1 cellular context compared by ENCODE assay signal in genomic region chr19:45681391-45682015, GRCh38.
TF ChIP-seq lines count a peak whose summit lies in the region.

No MANE protein-coding gene starts in this region.

TF ChIP-seq in K562, 482 proteins besides CTCF, POLR2A, EP300 and RAD21 (continued from another document and continues in another):
- TF ChIP-seq ZNF609 (CRISPR knock-in tag; IDR thresholded peaks at IDR 0.05; ENCODE audit: borderline replicate concordance) (no peak), MYNN (IDR thresholded peaks at IDR 0.05) (0 out of 2 replicates have a peak, but pooled peaks have one; percentile 37), MYNN (CRISPR knock-in tag; IDR thresholded peaks at IDR 0.05) (no peak), TCF7 (IDR thresholded peaks at IDR 0.05; ENCODE audit: borderline replicate concordance) (no peak), E2F3 (CRISPR knock-in tag; IDR thresholded peaks at IDR 0.05) (0 out of 2 replicates have a peak, but pooled peaks have one; percentile 21), RBM39 (optimal IDR thresholded peaks at IDR 0.05; ENCODE audit: low read depth, low read length) (no peak), CREB3 (tag; conservative IDR thresholded peaks at IDR 0.05; ENCODE audit: low read depth) (no peak), MBD1 (CRISPR knock-in tag; IDR thresholded peaks at IDR 0.05) (no peak), MLX (CRISPR knock-in tag; conservative IDR thresholded peaks at IDR 0.05) (no peak), ZNF586 (CRISPR knock-in tag; conservative IDR thresholded peaks at IDR 0.05) (no peak), NCOA6 (IDR thresholded peaks at IDR 0.05) (no peak), MITF (IDR thresholded peaks at IDR 0.05) (no peak), ZBTB34 (CRISPR knock-in tag; IDR thresholded peaks at IDR 0.05) (no peak), HES1 (IDR thresholded peaks at IDR 0.05; ENCODE audit: low read depth) (no peak), NUFIP1 (IDR thresholded peaks at IDR 0.05; ENCODE audit: partially characterized antibody) (no peak), NR2C1 (IDR thresholded peaks at IDR 0.05) (no peak), NR2C1 (tag; IDR thresholded peaks at IDR 0.05) (no peak), SNRNP70 (optimal IDR thresholded peaks at IDR 0.05; ENCODE audit: low read depth, low read length) (no peak), SFPQ (IDR thresholded peaks at IDR 0.05; ENCODE audit: low read depth, low read length) (no peak), ZBTB33 (CRISPR knock-in tag; IDR thresholded peaks at IDR 0.05) (no peak), HDAC1 (IDR thresholded peaks at IDR 0.05) (0 out of 4 replicates have a peak, but pooled peaks of 1 of the 2 experiments have one; percentile 24), PTBP1 (IDR thresholded peaks at IDR 0.05; ENCODE audit: low read depth, low read length) (no peak), RUNX1 (IDR thresholded peaks at IDR 0.05; ENCODE audit: low read depth) (no peak), HOXB6 (CRISPR knock-in tag; IDR thresholded peaks at IDR 0.05; ENCODE audit: borderline replicate concordance) (no peak), NFRKB (IDR thresholded peaks at IDR 0.05; ENCODE audit: low read depth) (no peak), ZNF512 (tag; IDR thresholded peaks at IDR 0.05) (no peak), ZBTB11 (CRISPR knock-in tag; IDR thresholded peaks at IDR 0.05) (no peak), POLR3G (IDR thresholded peaks at IDR 0.05; ENCODE audit: extremely low read depth, insufficient read length, insufficient replicate concordance) (no peak), SMAD3 (CRISPR knock-in tag; conservative IDR thresholded peaks at IDR 0.05) (no peak), LCOR (CRISPR knock-in tag; IDR thresholded peaks at IDR 0.05) (0 out of 2 replicates have a peak, but pooled peaks have one; percentile 21), KDM2B (CRISPR knock-in tag; IDR thresholded peaks at IDR 0.05) (no peak), ZNF445 (CRISPR knock-in tag; IDR thresholded peaks at IDR 0.05; ENCODE audit: low read depth) (no peak), HDAC2 (IDR thresholded peaks at IDR 0.05) (no peak; the same call in 1 of the 2 replicates), SMARCB1 (IDR thresholded peaks at IDR 0.05; ENCODE audit: insufficient read length, low read depth) (no peak), ASH1L (IDR thresholded peaks at IDR 0.05; ENCODE audit: borderline replicate concordance, low read depth, partially characterized antibody) (no peak), TAF15 (IDR thresholded peaks at IDR 0.05; ENCODE audit: low read depth, low read length) (no peak), KHSRP (IDR thresholded peaks at IDR 0.05) (no peak), TFAM (CRISPR knock-in tag; conservative IDR thresholded peaks at IDR 0.05) (no peak), ZNF717 (CRISPR knock-in tag; IDR thresholded peaks at IDR 0.05) (no peak), RHOXF2B (CRISPR knock-in tag; conservative IDR thresholded peaks at IDR 0.05) (no peak), XRCC5 (IDR thresholded peaks at IDR 0.05; ENCODE audit: low read depth, low read length) (peak; percentile 53; the same call in 1 of the 2 replicates), ZSCAN29 (IDR thresholded peaks at IDR 0.05) (no peak)
